Comparison of ENCODE assay signal across 8 cellular contexts in genomic region chr12:54658306-54659264, GRCh38. TPM values are rescaled to one million over a fixed set of nuclear protein-coding genes. Genes with fewer than 3 reads are reported as not detected.
A peak's percentile ranks its signal among the peaks of the same experiment; 100 is the strongest.
DNase-seq lines count a peak whose midpoint lies in the region; ATAC-seq and TF ChIP-seq lines count a peak whose summit lies in the region.

No MANE protein-coding gene starts in this region.

- peak; percentile 64 for ATAC-seq in GM19397 (IDR thresholded peaks at IDR 0.05; ENCODE audit: unreplicated experiment)
- ATAC-seq in gastroesophageal sphincter = no peak

- no peak for TF ChIP-seq EP300 in SK-N-SH (IDR thresholded peaks at IDR 0.05; ENCODE audit: borderline replicate concordance in 1 of 2, low read depth in 1 of 2, low read length in 1 of 2)
- TF ChIP-seq EP300 in gastroesophageal sphincter (IDR thresholded peaks at IDR 0.05) = no peak

- no peak for TF ChIP-seq POLR2A in gastroesophageal sphincter (IDR thresholded peaks at IDR 0.05)

- DNase-seq in Caki2 (ENCODE audit: low read depth) (peak; percentile 23), HT-29 (ENCODE audit: low spot score) (peak; percentile 63), SK-N-SH (peak; percentile 38), astrocyte of the cerebellum (ENCODE audit: low read depth) (no peak), mucosa of gallbladder (ENCODE audit: low spot score) (peak; percentile 31), NCI-H345 (lab: John Stamatoyannopoulos, UW) (no peak)

- TF ChIP-seq CTCF in SK-N-SH (IDR thresholded peaks at IDR 0.05) (peak; percentile 66), astrocyte of the cerebellum (IDR thresholded peaks at IDR 0.05; ENCODE audit: low read depth, low read length, missing control alignments) (peak; percentile 42), gastroesophageal sphincter (IDR thresholded peaks at IDR 0.05) (no peak)

- H3K27ac ChIP-seq in SK-N-SH (ENCODE audit: low read depth in 2 of 2, low read length in 1 of 2) (no peak overlapping the region), gastroesophageal sphincter (no peak overlapping the region)

- H3K36me3 ChIP-seq in SK-N-SH (replicated peaks in 1 of 2; ENCODE audit: control insufficient read depth in 1 of 2, insufficient read depth in 2 of 2, low read length in 1 of 2) (no peaks in the 10 kb centered on the region), gastroesophageal sphincter (no peaks in the 10 kb centered on the region)

- H3K27me3 ChIP-seq in SK-N-SH (ENCODE audit: insufficient read depth) (peaks cover 21% of the 10 kb centered on the region), gastroesophageal sphincter (peaks cover 8% of the 10 kb centered on the region)

- TF ChIP-seq RAD21 in SK-N-SH (IDR thresholded peaks at IDR 0.05; ENCODE audit: low read length) = peak; percentile 9; the same call in 1 of the 2 replicates

- H3K9ac ChIP-seq in SK-N-SH = no peak overlapping the region

- WGBS in SK-N-SH (ENCODE audit: low lambda C conversion rate) = 10% methylated on average over 19 of the region's 19 CpGs
- WGBS in gastroesophageal sphincter (ENCODE audit: low coverage in 1 of 2), 2 donors = 58 to 67% methylated on average over 8 to 14 of the region's 19 CpGs

- H3K79me2 ChIP-seq in SK-N-SH (ENCODE audit: insufficient read depth) = no peaks in the 10 kb centered on the region

- H3K4me3 ChIP-seq in SK-N-SH (ENCODE audit: low read depth in 2 of 2, low read length in 1 of 2) (no peak overlapping the region), astrocyte of the cerebellum (ENCODE audit: low read depth, low read length) (no peak overlapping the region), gastroesophageal sphincter (no peak overlapping the region)

- POLR2A ChIA-PET in SK-N-SH (lab: Yijun Ruan, JAX) = no interaction called here

- H3K4me2 ChIP-seq in SK-N-SH = no peak overlapping the region

- no peaks in the 10 kb centered on the region for H3F3A ChIP-seq in SK-N-SH (replicated peaks; ENCODE audit: insufficient read depth)

- no peaks in the 10 kb centered on the region for H4K20me1 ChIP-seq in SK-N-SH (ENCODE audit: insufficient read depth)

- CTCF ChIA-PET in SK-N-SH (lab: Yijun Ruan, JAX) = interaction anchor here (0.6 to 2.1 kb wide), 10 partner anchors 13 to 63 kb away, joined by 3 to 8 read pairs (median 4); no protein-coding TSS in a partner anchor

- H3K9me3 ChIP-seq in SK-N-SH = no peaks in the 10 kb centered on the region
- no peaks in the 10 kb centered on the region for H3K9me3 ChIP-seq in gastroesophageal sphincter

- in situ Hi-C loops in Caki2 (cut with HindIII; ENCODE audit: low pct_unique_long_range_greater_than_20kb, low sequenced_read_pairs) = no loop called here
- in situ Hi-C loops in astrocyte of the cerebellum (cut with HindIII; ENCODE audit: low sequenced_read_pairs) = no loop called here

- no peak overlapping the region for H2AFZ ChIP-seq in SK-N-SH (ENCODE audit: low read depth)

- 0 out of 4 replicates have a peak, but pooled peaks cover 0 to 3% of the 10 kb centered on the region in 2 experiments for H3K4me1 ChIP-seq in SK-N-SH (ENCODE audit: control insufficient read depth in 1 of 2, insufficient read depth in 2 of 2, low read depth in 1 of 2, low read length in 1 of 2)
- H3K4me1 ChIP-seq in gastroesophageal sphincter = no peaks in the 10 kb centered on the region

- H3K9me2 ChIP-seq in SK-N-SH = no peaks in the 10 kb centered on the region

TF ChIP-seq in SK-N-SH, 30 proteins besides CTCF, POLR2A, EP300 and RAD21:
- TF ChIP-seq MEF2A (IDR thresholded peaks at IDR 0.05; ENCODE audit: borderline replicate concordance, low read depth) = no peak
- TF ChIP-seq USF2 (IDR thresholded peaks at IDR 0.05; ENCODE audit: borderline replicate concordance, low read depth, low read length) = no peak
- TF ChIP-seq GATA2 (CRISPR knock-in tag; IDR thresholded peaks at IDR 0.05) = no peak
- no peak for TF ChIP-seq RXRA (IDR thresholded peaks at IDR 0.05; ENCODE audit: borderline replicate concordance, low read depth)
- no peak for TF ChIP-seq IRF3 (IDR thresholded peaks at IDR 0.05; ENCODE audit: low read depth, low read length)
- no peak for TF ChIP-seq SMC3 (IDR thresholded peaks at IDR 0.05; ENCODE audit: low read depth, low read length)
- TF ChIP-seq ZBTB33 (IDR thresholded peaks at IDR 0.05; ENCODE audit: borderline replicate concordance, low read depth) = no peak
- TF ChIP-seq TEAD4 (IDR thresholded peaks at IDR 0.05; ENCODE audit: borderline replicate concordance, insufficient read depth) = no peak
- no peak for TF ChIP-seq TCF12 (IDR thresholded peaks at IDR 0.05)
- no peak for TF ChIP-seq PBX3 (IDR thresholded peaks at IDR 0.05)
TF ChIP-seq in SK-N-SH: peak in this region for 0.

RNA-seq across cellular contexts. Expression of gene DCD, which starts 10.4 kb away (rescaled TPM):
- not detected in 2 replicates for total RNA-seq in Caki2 (2014; rRNA removed; shearing (Covaris generic); ENCODE audit: low replicate concordance)
- total RNA-seq in HT-29 (2014; rRNA removed; shearing (Covaris generic)) = not detected in 2 replicates
- polyA plus RNA-seq in SK-N-SH (2012; rRNA removed) = not detected in 2 replicates
- polyA plus RNA-seq in SK-N-SH (2012; cell fraction: cytosol; rRNA removed) = not detected in 2 replicates
- polyA plus RNA-seq in SK-N-SH (2012; cell fraction: nucleus; rRNA removed) = not detected in 2 replicates
- total RNA-seq in mucosa of gallbladder = not detected
- total RNA-seq in gastroesophageal sphincter = not detected

RNA-seq across cellular contexts. Expression of gene LACRT, which starts 23.9 kb away (rescaled TPM):
- not detected in 2 replicates for total RNA-seq in Caki2 (2014; rRNA removed; shearing (Covaris generic); ENCODE audit: low replicate concordance)
- not detected in 2 replicates for total RNA-seq in HT-29 (2014; rRNA removed; shearing (Covaris generic))
- not detected in 2 replicates for polyA plus RNA-seq in SK-N-SH (2012; rRNA removed)
- not detected in 2 replicates for polyA plus RNA-seq in SK-N-SH (2012; cell fraction: cytosol; rRNA removed)
- polyA plus RNA-seq in SK-N-SH (2012; cell fraction: nucleus; rRNA removed) = not detected in 2 replicates
- not detected for total RNA-seq in mucosa of gallbladder
- total RNA-seq in gastroesophageal sphincter = not detected

Comparison
In these comparisons a context has a peak if more than half of its experiments do, and no peak if none do; other contexts are left out.
1. DNase-seq: peak in Caki2 (single experiment), HT-29 (single experiment), SK-N-SH (single experiment) and mucosa of gallbladder (single experiment); none in astrocyte of the cerebellum (single experiment) and NCI-H345 (single experiment).
2. CTCF ChIP-seq: peak in SK-N-SH (single experiment) and astrocyte of the cerebellum (single experiment); none in gastroesophageal sphincter (0 of 4).